In the genomic region with DNA sequence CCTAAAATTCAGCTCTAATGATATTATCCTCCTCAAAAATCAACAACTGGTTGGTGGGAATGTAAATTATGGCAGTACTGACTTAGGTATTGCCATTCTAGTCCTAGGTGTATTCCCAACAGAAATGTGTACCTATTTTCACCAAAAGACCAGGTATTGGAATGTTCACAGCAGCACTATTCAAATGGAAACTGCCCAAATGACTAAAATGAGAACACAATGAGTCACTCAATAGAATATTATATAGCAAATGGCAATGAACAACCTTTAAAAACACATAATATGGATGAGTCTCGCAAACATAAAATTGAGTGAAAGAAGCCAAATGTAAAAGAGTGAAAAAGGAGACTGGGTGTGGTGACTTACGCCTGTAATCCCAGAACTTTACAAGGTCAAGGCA, we compare ENCODE assay signal across 11 cellular contexts.
"Had no signal": no experiment of that assay in that cellular context is flagged by ENCODE, and none has a peak within 500 bp of the region (broad histone marks: within the 10 kb centered on the region; RNA-seq: fewer than 3 reads in every experiment).

No MANE protein-coding gene starts in this region.

- DNase-seq: activated naive CD4-positive, alpha-beta T cell treated with anti-CD3 and anti-CD28 coated beads, Interleukin-2, amount 50 U/mL, for 16 hours; activated T-cell treated with anti-CD3 and anti-CD28 coated beads for 4 hours; amniotic stem cell; central memory CD4-positive, alpha-beta T cell; colonic mucosa; hippocampal formation; mammary epithelial cell; thyroid gland had no signal

- H3K27ac ChIP-seq: colonic mucosa, esophagus muscularis mucosa, thyroid gland had no signal

- ATAC-seq: left lobe of liver, sciatic nerve had no signal
